ENCODE assay signal across 1 cellular context in the genomic region with DNA sequence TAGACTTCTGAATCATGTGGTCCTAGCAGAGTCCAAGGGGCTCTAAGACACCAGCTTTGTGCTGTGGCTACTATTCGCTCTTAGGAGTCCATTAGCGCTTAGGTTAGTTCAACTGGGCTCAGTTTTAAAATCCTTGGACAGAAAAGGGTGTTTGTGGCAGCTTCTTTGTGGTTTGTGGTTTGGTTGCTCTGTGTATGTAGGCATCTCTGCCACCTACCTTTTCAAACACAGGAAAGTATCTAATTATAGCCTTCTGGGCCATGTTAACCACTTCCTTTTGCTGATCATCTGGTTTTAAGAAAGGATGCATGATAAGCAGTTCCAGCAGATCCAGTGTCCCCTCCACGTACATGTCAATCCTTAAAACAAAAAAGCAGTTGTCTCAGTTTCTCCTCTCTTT.
A peak's percentile ranks its signal among the peaks of the same experiment; 100 is the strongest.
TF ChIP-seq lines count a peak whose summit lies in the region.

No MANE protein-coding gene starts in this region.

TF ChIP-seq in GM12878, 131 proteins besides CTCF, POLR2A, EP300 and RAD21 (continued from another document):
- TF ChIP-seq, protein P1, sequence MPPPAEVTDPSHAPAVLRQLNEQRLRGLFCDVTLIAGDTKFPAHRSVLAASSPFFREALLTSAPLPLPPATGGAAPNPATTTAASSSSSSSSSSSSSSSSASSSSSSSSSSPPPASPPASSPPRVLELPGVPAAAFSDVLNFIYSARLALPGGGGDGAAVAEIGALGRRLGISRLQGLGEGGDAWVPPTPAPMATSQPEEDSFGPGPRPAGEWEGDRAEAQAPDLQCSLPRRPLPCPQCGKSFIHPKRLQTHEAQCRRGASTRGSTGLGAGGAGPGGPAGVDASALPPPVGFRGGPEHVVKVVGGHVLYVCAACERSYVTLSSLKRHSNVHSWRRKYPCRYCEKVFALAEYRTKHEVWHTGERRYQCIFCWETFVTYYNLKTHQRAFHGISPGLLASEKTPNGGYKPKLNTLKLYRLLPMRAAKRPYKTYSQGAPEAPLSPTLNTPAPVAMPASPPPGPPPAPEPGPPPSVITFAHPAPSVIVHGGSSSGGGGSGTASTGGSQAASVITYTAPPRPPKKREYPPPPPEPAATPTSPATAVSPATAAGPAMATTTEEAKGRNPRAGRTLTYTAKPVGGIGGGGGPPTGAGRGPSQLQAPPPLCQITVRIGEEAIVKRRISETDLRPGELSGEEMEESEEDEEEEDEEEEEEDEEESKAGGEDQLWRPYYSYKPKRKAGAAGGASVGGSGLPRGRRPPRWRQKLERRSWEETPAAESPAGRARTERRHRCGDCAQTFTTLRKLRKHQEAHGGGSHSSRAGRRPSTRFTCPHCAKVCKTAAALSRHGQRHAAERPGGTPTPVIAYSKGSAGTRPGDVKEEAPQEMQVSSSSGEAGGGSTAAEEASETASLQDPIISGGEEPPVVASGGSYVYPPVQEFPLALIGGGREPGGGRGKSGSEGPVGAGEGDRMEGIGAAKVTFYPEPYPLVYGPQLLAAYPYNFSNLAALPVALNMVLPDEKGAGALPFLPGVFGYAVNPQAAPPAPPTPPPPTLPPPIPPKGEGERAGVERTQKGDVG (CRISPR knock-in tag; IDR thresholded peaks at IDR 0.05) = no peak
- TF ChIP-seq, protein P2, sequence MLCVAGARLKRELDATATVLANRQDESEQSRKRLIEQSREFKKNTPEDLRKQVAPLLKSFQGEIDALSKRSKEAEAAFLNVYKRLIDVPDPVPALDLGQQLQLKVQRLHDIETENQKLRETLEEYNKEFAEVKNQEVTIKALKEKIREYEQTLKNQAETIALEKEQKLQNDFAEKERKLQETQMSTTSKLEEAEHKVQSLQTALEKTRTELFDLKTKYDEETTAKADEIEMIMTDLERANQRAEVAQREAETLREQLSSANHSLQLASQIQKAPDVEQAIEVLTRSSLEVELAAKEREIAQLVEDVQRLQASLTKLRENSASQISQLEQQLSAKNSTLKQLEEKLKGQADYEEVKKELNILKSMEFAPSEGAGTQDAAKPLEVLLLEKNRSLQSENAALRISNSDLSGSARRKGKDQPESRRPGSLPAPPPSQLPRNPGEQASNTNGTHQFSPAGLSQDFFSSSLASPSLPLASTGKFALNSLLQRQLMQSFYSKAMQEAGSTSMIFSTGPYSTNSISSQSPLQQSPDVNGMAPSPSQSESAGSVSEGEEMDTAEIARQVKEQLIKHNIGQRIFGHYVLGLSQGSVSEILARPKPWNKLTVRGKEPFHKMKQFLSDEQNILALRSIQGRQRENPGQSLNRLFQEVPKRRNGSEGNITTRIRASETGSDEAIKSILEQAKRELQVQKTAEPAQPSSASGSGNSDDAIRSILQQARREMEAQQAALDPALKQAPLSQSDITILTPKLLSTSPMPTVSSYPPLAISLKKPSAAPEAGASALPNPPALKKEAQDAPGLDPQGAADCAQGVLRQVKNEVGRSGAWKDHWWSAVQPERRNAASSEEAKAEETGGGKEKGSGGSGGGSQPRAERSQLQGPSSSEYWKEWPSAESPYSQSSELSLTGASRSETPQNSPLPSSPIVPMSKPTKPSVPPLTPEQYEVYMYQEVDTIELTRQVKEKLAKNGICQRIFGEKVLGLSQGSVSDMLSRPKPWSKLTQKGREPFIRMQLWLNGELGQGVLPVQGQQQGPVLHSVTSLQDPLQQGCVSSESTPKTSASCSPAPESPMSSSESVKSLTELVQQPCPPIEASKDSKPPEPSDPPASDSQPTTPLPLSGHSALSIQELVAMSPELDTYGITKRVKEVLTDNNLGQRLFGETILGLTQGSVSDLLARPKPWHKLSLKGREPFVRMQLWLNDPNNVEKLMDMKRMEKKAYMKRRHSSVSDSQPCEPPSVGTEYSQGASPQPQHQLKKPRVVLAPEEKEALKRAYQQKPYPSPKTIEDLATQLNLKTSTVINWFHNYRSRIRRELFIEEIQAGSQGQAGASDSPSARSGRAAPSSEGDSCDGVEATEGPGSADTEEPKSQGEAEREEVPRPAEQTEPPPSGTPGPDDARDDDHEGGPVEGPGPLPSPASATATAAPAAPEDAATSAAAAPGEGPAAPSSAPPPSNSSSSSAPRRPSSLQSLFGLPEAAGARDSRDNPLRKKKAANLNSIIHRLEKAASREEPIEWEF (IDR thresholded peaks at IDR 0.05; ENCODE audit: insufficient replicate concordance, low read depth, low read length) = no peak
- TF ChIP-seq SUPT20H (IDR thresholded peaks at IDR 0.05; ENCODE audit: borderline replicate concordance, control insufficient read depth, low read depth, low read length) (no peak), ZNF24 (IDR thresholded peaks at IDR 0.05) (no peak), CREM (IDR thresholded peaks at IDR 0.05; ENCODE audit: low read depth) (no peak), SMAD5 (IDR thresholded peaks at IDR 0.05; ENCODE audit: low read depth) (no peak), PAX5 (IDR thresholded peaks at IDR 0.05; ENCODE audit: borderline replicate concordance, low read depth, low read length) (no peak), POLR2AphosphoS5 (IDR thresholded peaks at IDR 0.05; ENCODE audit: low read length) (no peak), RBBP5 (conservative IDR thresholded peaks at IDR 0.05) (no peak), ASH2L (IDR thresholded peaks at IDR 0.05; ENCODE audit: borderline replicate concordance, low read depth) (no peak), MEF2A (IDR thresholded peaks at IDR 0.05; ENCODE audit: insufficient read depth, low read depth, low read length) (0 out of 2 replicates have a peak, but pooled peaks have one; percentile 24), BMI1 (IDR thresholded peaks at IDR 0.05; ENCODE audit: borderline replicate concordance) (no peak), POU2F2 (IDR thresholded peaks at IDR 0.05; ENCODE audit: borderline replicate concordance, low read depth, low read length) (no peak), FOXK2 (IDR thresholded peaks at IDR 0.05) (no peak), MEF2B (IDR thresholded peaks at IDR 0.05; ENCODE audit: partially characterized antibody, poor library complexity, severe bottlenecking) (peak; percentile 50), IKZF2 (IDR thresholded peaks at IDR 0.05) (peak; percentile 35 to 50; a peak in 2 of 4 replicates), PAX8 (IDR thresholded peaks at IDR 0.05) (no peak)
- TF ChIP-seq, protein P3, sequence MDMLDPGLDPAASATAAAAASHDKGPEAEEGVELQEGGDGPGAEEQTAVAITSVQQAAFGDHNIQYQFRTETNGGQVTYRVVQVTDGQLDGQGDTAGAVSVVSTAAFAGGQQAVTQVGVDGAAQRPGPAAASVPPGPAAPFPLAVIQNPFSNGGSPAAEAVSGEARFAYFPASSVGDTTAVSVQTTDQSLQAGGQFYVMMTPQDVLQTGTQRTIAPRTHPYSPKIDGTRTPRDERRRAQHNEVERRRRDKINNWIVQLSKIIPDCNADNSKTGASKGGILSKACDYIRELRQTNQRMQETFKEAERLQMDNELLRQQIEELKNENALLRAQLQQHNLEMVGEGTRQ (IDR thresholded peaks at IDR 0.05; ENCODE audit: borderline replicate concordance, low read depth, low read length) = no peak
- TF ChIP-seq, protein P4, sequence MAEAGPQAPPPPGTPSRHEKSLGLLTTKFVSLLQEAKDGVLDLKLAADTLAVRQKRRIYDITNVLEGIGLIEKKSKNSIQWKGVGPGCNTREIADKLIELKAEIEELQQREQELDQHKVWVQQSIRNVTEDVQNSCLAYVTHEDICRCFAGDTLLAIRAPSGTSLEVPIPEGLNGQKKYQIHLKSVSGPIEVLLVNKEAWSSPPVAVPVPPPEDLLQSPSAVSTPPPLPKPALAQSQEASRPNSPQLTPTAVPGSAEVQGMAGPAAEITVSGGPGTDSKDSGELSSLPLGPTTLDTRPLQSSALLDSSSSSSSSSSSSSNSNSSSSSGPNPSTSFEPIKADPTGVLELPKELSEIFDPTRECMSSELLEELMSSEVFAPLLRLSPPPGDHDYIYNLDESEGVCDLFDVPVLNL (IDR thresholded peaks at IDR 0.05; ENCODE audit: low read depth, low read length) = no peak
- TF ChIP-seq, protein P5, sequence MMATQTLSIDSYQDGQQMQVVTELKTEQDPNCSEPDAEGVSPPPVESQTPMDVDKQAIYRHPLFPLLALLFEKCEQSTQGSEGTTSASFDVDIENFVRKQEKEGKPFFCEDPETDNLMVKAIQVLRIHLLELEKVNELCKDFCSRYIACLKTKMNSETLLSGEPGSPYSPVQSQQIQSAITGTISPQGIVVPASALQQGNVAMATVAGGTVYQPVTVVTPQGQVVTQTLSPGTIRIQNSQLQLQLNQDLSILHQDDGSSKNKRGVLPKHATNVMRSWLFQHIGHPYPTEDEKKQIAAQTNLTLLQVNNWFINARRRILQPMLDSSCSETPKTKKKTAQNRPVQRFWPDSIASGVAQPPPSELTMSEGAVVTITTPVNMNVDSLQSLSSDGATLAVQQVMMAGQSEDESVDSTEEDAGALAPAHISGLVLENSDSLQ (IDR thresholded peaks at IDR 0.05) = no peak
- TF ChIP-seq, protein P6, sequence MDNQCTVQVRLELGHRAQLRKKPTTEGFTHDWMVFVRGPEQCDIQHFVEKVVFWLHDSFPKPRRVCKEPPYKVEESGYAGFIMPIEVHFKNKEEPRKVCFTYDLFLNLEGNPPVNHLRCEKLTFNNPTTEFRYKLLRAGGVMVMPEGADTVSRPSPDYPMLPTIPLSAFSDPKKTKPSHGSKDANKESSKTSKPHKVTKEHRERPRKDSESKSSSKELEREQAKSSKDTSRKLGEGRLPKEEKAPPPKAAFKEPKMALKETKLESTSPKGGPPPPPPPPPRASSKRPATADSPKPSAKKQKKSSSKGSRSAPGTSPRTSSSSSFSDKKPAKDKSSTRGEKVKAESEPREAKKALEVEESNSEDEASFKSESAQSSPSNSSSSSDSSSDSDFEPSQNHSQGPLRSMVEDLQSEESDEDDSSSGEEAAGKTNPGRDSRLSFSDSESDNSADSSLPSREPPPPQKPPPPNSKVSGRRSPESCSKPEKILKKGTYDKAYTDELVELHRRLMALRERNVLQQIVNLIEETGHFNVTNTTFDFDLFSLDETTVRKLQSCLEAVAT (IDR thresholded peaks at IDR 0.05) = 0 out of 2 replicates have a peak, but pooled peaks have one; percentile 25
TF ChIP-seq in GM12878: peak in this region for 8.
